In the genomic region with DNA sequence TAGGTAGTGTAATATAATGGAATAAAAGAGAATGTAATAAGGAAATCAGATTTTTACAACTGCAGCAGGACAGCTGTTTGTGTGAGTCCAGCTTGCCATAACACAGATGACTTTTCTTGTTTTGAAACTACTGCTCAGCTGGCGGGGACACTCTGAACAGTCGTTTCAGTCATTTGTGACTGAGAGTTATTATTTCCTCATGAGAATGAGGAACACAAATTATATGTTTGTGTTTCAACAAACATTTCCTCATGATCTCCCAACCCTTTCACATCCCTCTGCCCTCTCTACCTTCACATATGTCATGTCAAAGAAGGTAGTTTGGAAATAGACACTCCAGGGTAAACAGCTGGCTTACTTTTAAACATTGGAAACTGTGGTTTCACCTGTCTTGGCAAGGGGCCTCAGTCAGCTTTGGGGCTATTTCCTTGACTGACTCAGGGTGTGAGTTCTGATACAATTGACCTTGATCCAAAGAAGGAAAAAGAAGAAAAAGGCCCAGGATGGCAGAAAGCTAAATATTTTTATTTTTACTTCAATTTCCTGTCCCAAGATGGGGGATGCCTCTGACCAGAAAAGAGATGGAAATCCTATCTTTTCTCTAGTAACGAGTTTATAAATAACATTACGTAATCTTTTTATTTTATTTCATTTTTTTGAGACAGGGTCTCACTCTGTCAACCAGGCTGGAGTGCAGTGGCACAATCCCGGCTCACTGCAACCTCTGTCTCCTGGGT, we compare ENCODE assay signal across 9 cellular contexts. TPM values are rescaled to one million over a fixed set of nuclear protein-coding genes. Genes with fewer than 3 reads are reported as not detected.
DNase-seq lines count a peak whose midpoint lies in the region; ATAC-seq and TF ChIP-seq lines count a peak whose summit lies in the region.
"Had no signal": no experiment of that assay in that cellular context is flagged by ENCODE, and none has a peak within 500 bp of the region (broad histone marks: within the 10 kb centered on the region; RNA-seq: fewer than 3 reads in every experiment).

No MANE protein-coding gene starts in this region.

- H3K4me3 ChIP-seq in OCI-LY3 (ENCODE audit: low read length) (peak overlapping the region; percentile 87), epithelial cell of proximal tubule (ENCODE audit: low read depth, low read length) (peak overlapping the region; percentile 61), psoas muscle (peak overlapping the region; percentile 68)
- H3K4me3 ChIP-seq: cardiac muscle cell had no signal

- peak overlapping the region; percentile 89 for H3K4me3 Mint-ChIP-seq in T-helper 1 cell treated with Interleukin-12 subunit alpha and Interleukin-12 subunit beta and Interleukin-4 antibody, amounts not matched to agents 30 μg/mL and 1 μg/mL, for 36 hours

- no peak for DNase-seq in T-helper 1 cell
- no peak for DNase-seq in epithelial cell of proximal tubule (ENCODE audit: low read depth)
- no peak for DNase-seq in psoas muscle
- DNase-seq in islet precursor cell = no peak
- no peak for DNase-seq in activated CD4-positive, CD25-positive, alpha-beta regulatory T cell treated with anti-CD3 and anti-CD28 coated beads, Interleukin-2, amount 50 U/mL, for 72 hours

- H3K27me3 ChIP-seq in OCI-LY3 (ENCODE audit: low read depth, low read length) (no peaks in the 10 kb centered on the region), psoas muscle (ENCODE audit: insufficient read depth in 3 of 3, low read length in 2 of 3) (no peaks in the 10 kb centered on the region)
- H3K27me3 ChIP-seq: cardiac muscle cell had no signal

- H4K20me1 ChIP-seq in OCI-LY3 (ENCODE audit: insufficient read depth, low read length) = no peaks in the 10 kb centered on the region

- H3K4me1 Mint-ChIP-seq in T-helper 1 cell treated with Interleukin-12 subunit alpha and Interleukin-12 subunit beta and Interleukin-4 antibody, amounts not matched to agents 30 μg/mL and 1 μg/mL, for 36 hours (ENCODE audit: low read depth) = peaks cover 62% of the 10 kb centered on the region

- H3K27ac ChIP-seq in OCI-LY3 (ENCODE audit: low read length) (peak overlapping the region; percentile 99), psoas muscle (peak overlapping the region; percentile 64)
- H3K27ac ChIP-seq: cardiac muscle cell had no signal

- H3K36me3 Mint-ChIP-seq in T-helper 1 cell treated with Interleukin-12 subunit alpha and Interleukin-12 subunit beta and Interleukin-4 antibody, amounts not matched to agents 30 μg/mL and 1 μg/mL, for 36 hours (ENCODE audit: low read depth) = peaks cover 47% of the 10 kb centered on the region

- H3K4me1 ChIP-seq in OCI-LY3 (ENCODE audit: low read length) = peaks cover 36% of the 10 kb centered on the region
- H3K4me1 ChIP-seq in psoas muscle = peaks cover 8% of the 10 kb centered on the region

- H3K27ac Mint-ChIP-seq in T-helper 1 cell treated with Interleukin-12 subunit alpha and Interleukin-12 subunit beta and Interleukin-4 antibody, amounts not matched to agents 30 μg/mL and 1 μg/mL, for 36 hours = peak overlapping the region; percentile 97

- H3K4me2 ChIP-seq in OCI-LY3 (ENCODE audit: low read length) = peak overlapping the region; percentile 98

- intact Hi-C loops in psoas muscle (cut with DNase I) = loop anchor here in 1 of 2 donors (5.0 kb wide), 1 partner anchor 85 kb away; no protein-coding TSS in a partner anchor

- peaks cover 3% of the 10 kb centered on the region for H3K9me3 Mint-ChIP-seq in T-helper 1 cell treated with Interleukin-12 subunit alpha and Interleukin-12 subunit beta and Interleukin-4 antibody, amounts not matched to agents 30 μg/mL and 1 μg/mL, for 36 hours

- peaks cover 4% of the 10 kb centered on the region; the same call in 1 of the 2 replicates for H3K9me3 ChIP-seq in OCI-LY3 (ENCODE audit: insufficient read depth, low read length)
- no peaks in the 10 kb centered on the region for H3K9me3 ChIP-seq in psoas muscle

- WGBS in psoas muscle, 3 donors = 52 to 65% (median 53%) methylated on average over 5 of the region's 5 CpGs

- peak; percentile 73 for ATAC-seq in HG02973 (IDR thresholded peaks at IDR 0.05; ENCODE audit: unreplicated experiment)
- peak in 1 of 4 donors; percentile 45 for ATAC-seq in psoas muscle

- TF ChIP-seq CTCF in OCI-LY3 (IDR thresholded peaks at IDR 0.05; ENCODE audit: low read depth, low read length) = no peak
- TF ChIP-seq CTCF in epithelial cell of proximal tubule (conservative IDR thresholded peaks at IDR 0.05; ENCODE audit: low read depth, low read length) = no peak
- TF ChIP-seq CTCF in psoas muscle (IDR thresholded peaks at IDR 0.05) = no peak

- H3K79me2 ChIP-seq in OCI-LY3 (ENCODE audit: low read length) = peaks cover 13% of the 10 kb centered on the region

- H3K9ac ChIP-seq in OCI-LY3 (ENCODE audit: low read length) = peak overlapping the region; percentile 88

- peaks cover 15% of the 10 kb centered on the region for H3K36me3 ChIP-seq in OCI-LY3 (replicated peaks; ENCODE audit: low read depth, low read length)
- no peaks in the 10 kb centered on the region for H3K36me3 ChIP-seq in psoas muscle (ENCODE audit: insufficient read depth in 1 of 2, low read depth in 1 of 2)
- H3K36me3 ChIP-seq: cardiac muscle cell had no signal

- H3K27me3 Mint-ChIP-seq in T-helper 1 cell treated with Interleukin-12 subunit alpha and Interleukin-12 subunit beta and Interleukin-4 antibody, amounts not matched to agents 30 μg/mL and 1 μg/mL, for 36 hours (ENCODE audit: low read depth) = no peaks in the 10 kb centered on the region

- peak overlapping the region; percentile 82; the same call in 1 of the 2 replicates for H2AFZ ChIP-seq in OCI-LY3 (ENCODE audit: low read depth, low read length)

RNA-seq across cellular contexts. Expression of gene SP140L, which starts 0.6 kb away (rescaled TPM):
- 2.7 and 8.4 TPM in 2 replicates for total RNA-seq in epithelial cell of proximal tubule
- total RNA-seq in psoas muscle = 1 to 10 TPM; 3.5 to 5.3 (median 3.8) TPM
- 1 to 10 TPM; 1.6 to 6.7 (median 3.5) TPM for polyA plus RNA-seq in psoas muscle
- polyA plus RNA-seq: cardiac muscle cell had no signal
